27 cellular contexts compared by ENCODE assay signal in the genomic region with DNA sequence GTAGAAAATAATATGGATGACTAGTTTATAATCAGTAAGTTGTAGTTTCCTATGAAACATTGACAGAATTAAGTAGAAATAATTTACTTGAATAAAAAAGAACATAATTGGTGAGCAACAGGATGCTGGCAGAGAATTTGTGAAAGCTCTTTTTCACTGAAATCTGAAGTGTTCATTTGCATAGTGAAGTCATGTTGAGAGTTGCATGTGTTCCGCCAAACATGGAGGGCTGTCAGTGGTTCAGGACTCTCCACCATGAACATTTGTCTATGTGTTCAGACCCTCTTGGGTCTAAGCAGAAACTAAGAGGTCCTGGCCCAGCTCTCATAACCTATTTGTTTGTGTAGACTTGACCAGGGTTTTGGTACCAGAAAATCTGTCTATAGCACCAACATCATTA.
"Had no signal": no experiment of that assay in that cellular context is flagged by ENCODE, and none has a peak within 500 bp of the region (broad histone marks: within the 10 kb centered on the region; RNA-seq: fewer than 3 reads in every experiment).

No MANE protein-coding gene starts in this region.

- H3K36me3 ChIP-seq: left ventricle myocardium inferior, pancreas, prostate gland, stomach, thyroid gland, transverse colon, upper lobe of left lung, vagina had no signal

- H3K27ac ChIP-seq: left ventricle myocardium inferior, pancreas, prostate gland, stomach, testis, thyroid gland, transverse colon, upper lobe of left lung, vagina had no signal

- H3K9me3 ChIP-seq: left ventricle myocardium inferior, mucosa of descending colon, pancreas, prostate gland, stomach, testis, thyroid gland, transverse colon, upper lobe of left lung, vagina had no signal

- DNase-seq: islet precursor cell; left ventricle myocardium inferior; mesendoderm; midbrain; mucosa of descending colon; naive thymus-derived CD4-positive, alpha-beta T cell; nucleus accumbens; pancreas; posterior cingulate gyrus; retina; right cardiac atrium; stimulated activated CD4-positive, alpha-beta T cell treated with anti-CD3 and anti-CD28 coated beads, Interleukin-12 subunit alpha, Interleukin-12 subunit beta, amount 100 ng/mL, for 4 hours; stimulated activated CD4-positive, alpha-beta T cell treated with anti-CD3 and anti-CD28 coated beads, Interleukin-15, amount 100 ng/mL, for 24 hours; stimulated activated CD4-positive, alpha-beta T cell treated with anti-CD3 and anti-CD28 coated beads, Interleukin-2, amount 100 ng/mL, for 24 hours; stimulated activated CD4-positive, alpha-beta T cell treated with anti-CD3 and anti-CD28 coated beads, Interleukin-4, amount 100 ng/mL, for 1 hour; stimulated activated naive B cell treated with anti-CD40 and anti-IgM and Interleukin-4, amounts not matched to agents 10 μg/mL and 1 μg/mL and 100 μg/mL, for 72 hours; stimulated activated naive CD8-positive, alpha-beta T cell treated with anti-CD3 and anti-CD28 coated beads, Interleukin-15, Interleukin-2, amounts not matched to agents 100 U/mL and 50 U/mL, for 24 hours; stomach; testis; thyroid gland; transverse colon; upper lobe of left lung had no signal

- H3K27me3 ChIP-seq: pancreas, stomach, testis, thyroid gland, transverse colon, upper lobe of left lung, vagina had no signal

- H3K4me3 ChIP-seq: left ventricle myocardium inferior, lung, mucosa of descending colon, pancreas, prostate gland, skin epidermis, stomach, testis, thyroid gland, transverse colon, upper lobe of left lung, vagina had no signal

- ATAC-seq: mucosa of descending colon; naive thymus-derived CD4-positive, alpha-beta T cell; pancreas; right cardiac atrium; sciatic nerve; stimulated activated naive B cell treated with anti-CD40 and anti-IgM and Interleukin-4, amounts not matched to agents 10 μg/mL and 1 μg/mL and 100 μg/mL, for 72 hours; stimulated activated naive CD8-positive, alpha-beta T cell treated with anti-CD3 and anti-CD28 coated beads, Interleukin-15, Interleukin-2, amounts not matched to agents 100 U/mL and 50 U/mL, for 24 hours had no signal

- H3K4me1 ChIP-seq: pancreas, prostate gland, stomach, testis, thyroid gland, transverse colon, vagina had no signal
